Comparison of ENCODE assay signal across 1 cellular context in genomic region chr6:55827818-55828522, GRCh38.
TF ChIP-seq lines count a peak whose summit lies in the region.

No MANE protein-coding gene starts in this region.

TF ChIP-seq in HepG2, 621 proteins besides CTCF, POLR2A, EP300 and RAD21 (continued from another document and continues in another):
- TF ChIP-seq, protein P1, sequence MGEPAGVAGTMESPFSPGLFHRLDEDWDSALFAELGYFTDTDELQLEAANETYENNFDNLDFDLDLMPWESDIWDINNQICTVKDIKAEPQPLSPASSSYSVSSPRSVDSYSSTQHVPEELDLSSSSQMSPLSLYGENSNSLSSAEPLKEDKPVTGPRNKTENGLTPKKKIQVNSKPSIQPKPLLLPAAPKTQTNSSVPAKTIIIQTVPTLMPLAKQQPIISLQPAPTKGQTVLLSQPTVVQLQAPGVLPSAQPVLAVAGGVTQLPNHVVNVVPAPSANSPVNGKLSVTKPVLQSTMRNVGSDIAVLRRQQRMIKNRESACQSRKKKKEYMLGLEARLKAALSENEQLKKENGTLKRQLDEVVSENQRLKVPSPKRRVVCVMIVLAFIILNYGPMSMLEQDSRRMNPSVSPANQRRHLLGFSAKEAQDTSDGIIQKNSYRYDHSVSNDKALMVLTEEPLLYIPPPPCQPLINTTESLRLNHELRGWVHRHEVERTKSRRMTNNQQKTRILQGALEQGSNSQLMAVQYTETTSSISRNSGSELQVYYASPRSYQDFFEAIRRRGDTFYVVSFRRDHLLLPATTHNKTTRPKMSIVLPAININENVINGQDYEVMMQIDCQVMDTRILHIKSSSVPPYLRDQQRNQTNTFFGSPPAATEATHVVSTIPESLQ (CRISPR knock-in tag; conservative IDR thresholded peaks at IDR 0.05) = no peak
- TF ChIP-seq SP2 (CRISPR knock-in tag; IDR thresholded peaks at IDR 0.05) (no peak), ZSCAN25 (CRISPR knock-in tag; IDR thresholded peaks at IDR 0.05) (no peak), FOXA3 (CRISPR knock-in tag; IDR thresholded peaks at IDR 0.05) (peak; percentile 71), KDM1A (CRISPR knock-in tag; IDR thresholded peaks at IDR 0.05) (no peak), PAX8 (CRISPR knock-in tag; IDR thresholded peaks at IDR 0.05; ENCODE audit: borderline replicate concordance) (no peak), NR2F6 (IDR thresholded peaks at IDR 0.05) (peak; percentile 75), NR2F6 (CRISPR knock-in tag; IDR thresholded peaks at IDR 0.05) (no peak), TP53 (CRISPR knock-in tag; conservative IDR thresholded peaks at IDR 0.05) (no peak), RFX5 (IDR thresholded peaks at IDR 0.05; ENCODE audit: low read depth, low read length) (no peak), CREM (IDR thresholded peaks at IDR 0.05) (no peak), CREM (CRISPR knock-in tag; IDR thresholded peaks at IDR 0.05) (no peak), SOX13 (IDR thresholded peaks at IDR 0.05) (no peak), SOX13 (CRISPR knock-in tag; conservative IDR thresholded peaks at IDR 0.05 in 1 of 2, IDR thresholded peaks at IDR 0.05 in 1 of 2) (peak in 1 of 2 experiments; percentile 38; a peak in 1 of 4 replicates), ZNF609 (CRISPR knock-in tag; IDR thresholded peaks at IDR 0.05; ENCODE audit: borderline replicate concordance) (peak; percentile 72), ZNF263 (CRISPR knock-in tag; IDR thresholded peaks at IDR 0.05) (no peak), BCL6 (CRISPR knock-in tag; IDR thresholded peaks at IDR 0.05) (no peak), TBX3 (IDR thresholded peaks at IDR 0.05; ENCODE audit: borderline replicate concordance) (peak; percentile 87), ZNF446 (CRISPR knock-in tag; IDR thresholded peaks at IDR 0.05) (no peak), USF2 (IDR thresholded peaks at IDR 0.05; ENCODE audit: low read depth, low read length) (no peak), USF2 (CRISPR knock-in tag; IDR thresholded peaks at IDR 0.05; ENCODE audit: borderline replicate concordance) (no peak), HMG20A (CRISPR knock-in tag; IDR thresholded peaks at IDR 0.05; ENCODE audit: borderline replicate concordance) (peak; percentile 44; the same call in 1 of the 2 replicates), NFIC (IDR thresholded peaks at IDR 0.05; ENCODE audit: low read length) (peak; percentile 49; the same call in 1 of the 2 replicates), DDIT3 (CRISPR knock-in tag; IDR thresholded peaks at IDR 0.05) (no peak), MIXL1 (CRISPR knock-in tag; IDR thresholded peaks at IDR 0.05) (0 out of 2 replicates have a peak, but pooled peaks have one; percentile 26), FOXM1 (CRISPR knock-in tag; IDR thresholded peaks at IDR 0.05) (no peak), ZSCAN9 (CRISPR knock-in tag; IDR thresholded peaks at IDR 0.05; ENCODE audit: borderline replicate concordance) (no peak), GFI1 (CRISPR knock-in tag; IDR thresholded peaks at IDR 0.05; ENCODE audit: borderline replicate concordance) (peak; percentile 90), ZNF30 (CRISPR knock-in tag; IDR thresholded peaks at IDR 0.05) (no peak), SMC3 (IDR thresholded peaks at IDR 0.05; ENCODE audit: low read length) (no peak), HDAC2 (CRISPR knock-in tag; IDR thresholded peaks at IDR 0.05) (0 out of 2 replicates have a peak, but pooled peaks have one; percentile 23), TCF7L2 (IDR thresholded peaks at IDR 0.05; ENCODE audit: low read depth, low read length) (peak; percentile 24; the same call in 1 of the 2 replicates), PHF8 (CRISPR knock-in tag; IDR thresholded peaks at IDR 0.05) (no peak), ZNF83 (CRISPR knock-in tag; IDR thresholded peaks at IDR 0.05; ENCODE audit: borderline replicate concordance) (no peak), ZSCAN30 (CRISPR knock-in tag; IDR thresholded peaks at IDR 0.05) (no peak), NCOA2 (CRISPR knock-in tag; IDR thresholded peaks at IDR 0.05) (0 out of 2 replicates have a peak, but pooled peaks have one; percentile 26), ESRRA (CRISPR knock-in tag; IDR thresholded peaks at IDR 0.05; ENCODE audit: low read depth) (no peak), THAP7 (CRISPR knock-in tag; IDR thresholded peaks at IDR 0.05) (no peak), ZNF33B (CRISPR knock-in tag; IDR thresholded peaks at IDR 0.05) (no peak), TERF1 (CRISPR knock-in tag; IDR thresholded peaks at IDR 0.05) (no peak), HMG20B (CRISPR knock-in tag; conservative IDR thresholded peaks at IDR 0.05) (0 out of 2 replicates have a peak, but pooled peaks have one; percentile 39), DNMT1 (CRISPR knock-in tag; IDR thresholded peaks at IDR 0.05) (no peak), ELF1 (CRISPR knock-in tag; IDR thresholded peaks at IDR 0.05) (no peak), PBX2 (CRISPR knock-in tag; IDR thresholded peaks at IDR 0.05) (no peak), NR2F2 (IDR thresholded peaks at IDR 0.05; ENCODE audit: borderline replicate concordance, low read depth) (peak; percentile 52; the same call in 1 of the 2 replicates), ZNF317 (CRISPR knock-in tag; IDR thresholded peaks at IDR 0.05) (no peak), GTF2F1 (IDR thresholded peaks at IDR 0.05; ENCODE audit: low read length) (no peak), REXO4 (CRISPR knock-in tag; IDR thresholded peaks at IDR 0.05; ENCODE audit: borderline replicate concordance) (no peak)
- TF ChIP-seq, protein P2, sequence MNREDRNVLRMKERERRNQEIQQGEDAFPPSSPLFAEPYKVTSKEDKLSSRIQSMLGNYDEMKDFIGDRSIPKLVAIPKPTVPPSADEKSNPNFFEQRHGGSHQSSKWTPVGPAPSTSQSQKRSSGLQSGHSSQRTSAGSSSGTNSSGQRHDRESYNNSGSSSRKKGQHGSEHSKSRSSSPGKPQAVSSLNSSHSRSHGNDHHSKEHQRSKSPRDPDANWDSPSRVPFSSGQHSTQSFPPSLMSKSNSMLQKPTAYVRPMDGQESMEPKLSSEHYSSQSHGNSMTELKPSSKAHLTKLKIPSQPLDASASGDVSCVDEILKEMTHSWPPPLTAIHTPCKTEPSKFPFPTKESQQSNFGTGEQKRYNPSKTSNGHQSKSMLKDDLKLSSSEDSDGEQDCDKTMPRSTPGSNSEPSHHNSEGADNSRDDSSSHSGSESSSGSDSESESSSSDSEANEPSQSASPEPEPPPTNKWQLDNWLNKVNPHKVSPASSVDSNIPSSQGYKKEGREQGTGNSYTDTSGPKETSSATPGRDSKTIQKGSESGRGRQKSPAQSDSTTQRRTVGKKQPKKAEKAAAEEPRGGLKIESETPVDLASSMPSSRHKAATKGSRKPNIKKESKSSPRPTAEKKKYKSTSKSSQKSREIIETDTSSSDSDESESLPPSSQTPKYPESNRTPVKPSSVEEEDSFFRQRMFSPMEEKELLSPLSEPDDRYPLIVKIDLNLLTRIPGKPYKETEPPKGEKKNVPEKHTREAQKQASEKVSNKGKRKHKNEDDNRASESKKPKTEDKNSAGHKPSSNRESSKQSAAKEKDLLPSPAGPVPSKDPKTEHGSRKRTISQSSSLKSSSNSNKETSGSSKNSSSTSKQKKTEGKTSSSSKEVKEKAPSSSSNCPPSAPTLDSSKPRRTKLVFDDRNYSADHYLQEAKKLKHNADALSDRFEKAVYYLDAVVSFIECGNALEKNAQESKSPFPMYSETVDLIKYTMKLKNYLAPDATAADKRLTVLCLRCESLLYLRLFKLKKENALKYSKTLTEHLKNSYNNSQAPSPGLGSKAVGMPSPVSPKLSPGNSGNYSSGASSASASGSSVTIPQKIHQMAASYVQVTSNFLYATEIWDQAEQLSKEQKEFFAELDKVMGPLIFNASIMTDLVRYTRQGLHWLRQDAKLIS (CRISPR knock-in tag; IDR thresholded peaks at IDR 0.05) = no peak
- TF ChIP-seq, protein P3, sequence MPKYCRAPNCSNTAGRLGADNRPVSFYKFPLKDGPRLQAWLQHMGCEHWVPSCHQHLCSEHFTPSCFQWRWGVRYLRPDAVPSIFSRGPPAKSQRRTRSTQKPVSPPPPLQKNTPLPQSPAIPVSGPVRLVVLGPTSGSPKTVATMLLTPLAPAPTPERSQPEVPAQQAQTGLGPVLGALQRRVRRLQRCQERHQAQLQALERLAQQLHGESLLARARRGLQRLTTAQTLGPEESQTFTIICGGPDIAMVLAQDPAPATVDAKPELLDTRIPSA (CRISPR knock-in tag; IDR thresholded peaks at IDR 0.05; ENCODE audit: borderline replicate concordance) = no peak
- TF ChIP-seq, protein P4, sequence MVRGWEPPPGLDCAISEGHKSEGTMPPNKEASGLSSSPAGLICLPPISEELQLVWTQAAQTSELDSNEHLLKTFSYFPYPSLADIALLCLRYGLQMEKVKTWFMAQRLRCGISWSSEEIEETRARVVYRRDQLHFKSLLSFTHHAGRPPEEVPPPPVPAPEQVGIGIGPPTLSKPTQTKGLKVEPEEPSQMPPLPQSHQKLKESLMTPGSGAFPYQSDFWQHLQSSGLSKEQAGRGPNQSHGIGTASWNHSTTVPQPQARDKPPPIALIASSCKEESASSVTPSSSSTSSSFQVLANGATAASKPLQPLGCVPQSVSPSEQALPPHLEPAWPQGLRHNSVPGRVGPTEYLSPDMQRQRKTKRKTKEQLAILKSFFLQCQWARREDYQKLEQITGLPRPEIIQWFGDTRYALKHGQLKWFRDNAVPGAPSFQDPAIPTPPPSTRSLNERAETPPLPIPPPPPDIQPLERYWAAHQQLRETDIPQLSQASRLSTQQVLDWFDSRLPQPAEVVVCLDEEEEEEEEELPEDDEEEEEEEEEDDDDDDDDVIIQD (CRISPR knock-in tag; IDR thresholded peaks at IDR 0.05; ENCODE audit: low read depth) = no peak
- TF ChIP-seq, protein P5, sequence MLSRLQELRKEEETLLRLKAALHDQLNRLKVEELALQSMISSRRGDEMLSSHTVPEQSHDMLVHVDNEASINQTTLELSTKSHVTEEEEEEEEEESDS (CRISPR knock-in tag; IDR thresholded peaks at IDR 0.05; ENCODE audit: borderline replicate concordance) = no peak
